Comparison of ENCODE assay signal across 13 cellular contexts in genomic region chr2:10146366-10147005, GRCh38.
"Had no signal": no experiment of that assay in that cellular context is flagged by ENCODE, and none has a peak within 500 bp of the region (broad histone marks: within the 10 kb centered on the region; RNA-seq: fewer than 3 reads in every experiment).

No MANE protein-coding gene starts in this region.

- H3K36me3 ChIP-seq: heart left ventricle, thyroid gland, vagina had no signal

- FAIRE-seq: colon, frontal cortex had no signal

- H3K4me1 ChIP-seq: thyroid gland, vagina had no signal

- ATAC-seq: esophagus mucosa, left colon, sciatic nerve had no signal

- H3K27me3 ChIP-seq: heart left ventricle, thyroid gland, vagina had no signal

- DNase-seq: effector CD4-positive, alpha-beta T cell; hippocampal formation; left colon; mesendoderm; naive B cell; stimulated activated naive CD4-positive, alpha-beta T cell treated with Interleukin-2 at 50 U/mL for 16 hours; thyroid gland had no signal

- H3K27ac ChIP-seq: heart left ventricle, thyroid gland, vagina had no signal

- H3K9me3 ChIP-seq: heart left ventricle, thyroid gland, vagina had no signal

- H3K4me3 ChIP-seq: heart left ventricle, thyroid gland, vagina had no signal
